Comparison of ENCODE assay signal across 19 cellular contexts in genomic region chr6:150730801-150731445, GRCh38.
"Had no signal": no experiment of that assay in that cellular context is flagged by ENCODE, and none has a peak within 500 bp of the region (broad histone marks: within the 10 kb centered on the region; RNA-seq: fewer than 3 reads in every experiment).

No MANE protein-coding gene starts in this region.

- H3K4me1 Mint-ChIP-seq: endodermal cell, natural killer cell had no signal

- H3K27me3 ChIP-seq: spleen, upper lobe of left lung had no signal

- H3K27ac ChIP-seq: epithelial cell of prostate, lower lobe of right lung, spleen, thoracic aorta, upper lobe of left lung had no signal

- DNase-seq: activated CD4-positive, alpha-beta memory T cell treated with anti-CD3 and anti-CD28 coated beads for 36 hours; activated CD4-positive, alpha-beta T cell treated with anti-CD3 and anti-CD28 coated beads for 48 hours; activated effector memory CD4-positive, alpha-beta T cell treated with Interleukin-2 at 50 U/mL for 16 hours; activated naive CD4-positive, alpha-beta T cell treated with anti-CD3 and anti-CD28 coated beads for 36 hours; activated T-cell treated with anti-CD3 and anti-CD28 coated beads, Interleukin-2, amount 50 U/mL, for 72 hours; amygdala; cortex of kidney; endodermal cell; lower lobe of right lung; natural killer cell; spleen; stimulated activated CD4-positive, alpha-beta T cell treated with anti-CD3 and anti-CD28 coated beads, Interleukin-4, amount 100 ng/mL, for 24 hours; stimulated activated naive CD4-positive, alpha-beta T cell treated with Interleukin-2 at 50 U/mL for 16 hours had no signal

- FAIRE-seq: bronchial epithelial cell, keratinocyte had no signal

- H3K36me3 Mint-ChIP-seq: activated CD4-positive, alpha-beta memory T cell treated with anti-CD3 and anti-CD28 coated beads for 36 hours; natural killer cell had no signal

- ATAC-seq: activated T-cell treated with anti-CD3 and anti-CD28 coated beads, Interleukin-2, amount 50 U/mL, for 72 hours; natural killer cell had no signal

- H3K4me1 ChIP-seq: lower lobe of right lung, upper lobe of left lung had no signal

- H3K4me3 ChIP-seq: lower lobe of right lung, spleen, thoracic aorta, upper lobe of left lung had no signal

- H3K36me3 ChIP-seq: thoracic aorta had no signal

- H3K9me3 Mint-ChIP-seq: activated CD4-positive, alpha-beta memory T cell treated with anti-CD3 and anti-CD28 coated beads for 36 hours; activated naive CD4-positive, alpha-beta T cell treated with anti-CD3 and anti-CD28 coated beads for 36 hours; activated T-cell treated with anti-CD3 and anti-CD28 coated beads, Interleukin-2, amount 50 U/mL, for 72 hours; endodermal cell; natural killer cell had no signal

- H3K4me3 Mint-ChIP-seq: activated CD4-positive, alpha-beta memory T cell treated with anti-CD3 and anti-CD28 coated beads for 36 hours; activated naive CD4-positive, alpha-beta T cell treated with anti-CD3 and anti-CD28 coated beads for 36 hours; activated T-cell treated with anti-CD3 and anti-CD28 coated beads, Interleukin-2, amount 50 U/mL, for 72 hours; endodermal cell; natural killer cell had no signal

- H3K27me3 Mint-ChIP-seq: activated CD4-positive, alpha-beta memory T cell treated with anti-CD3 and anti-CD28 coated beads for 36 hours; progenitor cell of endocrine pancreas had no signal

- H3K9me3 ChIP-seq: lower lobe of right lung, spleen, thoracic aorta, upper lobe of left lung had no signal

- H3K27ac Mint-ChIP-seq: activated CD4-positive, alpha-beta memory T cell treated with anti-CD3 and anti-CD28 coated beads for 36 hours; activated naive CD4-positive, alpha-beta T cell treated with anti-CD3 and anti-CD28 coated beads for 36 hours; activated T-cell treated with anti-CD3 and anti-CD28 coated beads, Interleukin-2, amount 50 U/mL, for 72 hours; endodermal cell; natural killer cell; progenitor cell of endocrine pancreas had no signal
